Comparison of ENCODE assay signal across 8 cellular contexts in genomic region chr17:56977673-56978395, GRCh38. TPM values are rescaled to one million over a fixed set of nuclear protein-coding genes. Genes with fewer than 3 reads are reported as not detected.
A peak's percentile ranks its signal among the peaks of the same experiment; 100 is the strongest.
DNase-seq lines count a peak whose midpoint lies in the region; ATAC-seq, FAIRE-seq and TF ChIP-seq lines count a peak whose summit lies in the region.

A gene with protein sequence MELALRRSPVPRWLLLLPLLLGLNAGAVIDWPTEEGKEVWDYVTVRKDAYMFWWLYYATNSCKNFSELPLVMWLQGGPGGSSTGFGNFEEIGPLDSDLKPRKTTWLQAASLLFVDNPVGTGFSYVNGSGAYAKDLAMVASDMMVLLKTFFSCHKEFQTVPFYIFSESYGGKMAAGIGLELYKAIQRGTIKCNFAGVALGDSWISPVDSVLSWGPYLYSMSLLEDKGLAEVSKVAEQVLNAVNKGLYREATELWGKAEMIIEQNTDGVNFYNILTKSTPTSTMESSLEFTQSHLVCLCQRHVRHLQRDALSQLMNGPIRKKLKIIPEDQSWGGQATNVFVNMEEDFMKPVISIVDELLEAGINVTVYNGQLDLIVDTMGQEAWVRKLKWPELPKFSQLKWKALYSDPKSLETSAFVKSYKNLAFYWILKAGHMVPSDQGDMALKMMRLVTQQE (plus strand): TSS chr17:56978131. CDS start chr17:56978160, 29 bp downstream.

- peaks cover 0 to 5% of the 10 kb centered on the region in 2 donors for H3K36me3 ChIP-seq in kidney (ENCODE audit: control insufficient read depth in 1 of 2, insufficient read depth in 2 of 2, low read length in 2 of 2)

- H3K4me1 Mint-ChIP-seq in central memory CD8-positive, alpha-beta T cell, result peaks cover 15% of the 10 kb centered on the region

- peak within 1 kb of the TSS; percentile 58 to 74 for H3K9ac ChIP-seq in kidney (ENCODE audit: low read length in 2 of 2)

- H3K4me1 ChIP-seq in kidney (ENCODE audit: control insufficient read depth in 1 of 2, insufficient read depth in 1 of 2, low read depth in 1 of 2, low read length in 2 of 2), result peaks cover 12% of the 10 kb centered on the region in 2 donors

- peak within 1 kb of the TSS; percentile 90 for H3K4me3 Mint-ChIP-seq in central memory CD8-positive, alpha-beta T cell

- FAIRE-seq in kidney (lab: Jason Lieb, UNC), result no peak

- peaks cover 16% of the 10 kb centered on the region for H3K36me3 Mint-ChIP-seq in central memory CD8-positive, alpha-beta T cell (ENCODE audit: insufficient read depth)

- DNase-seq in 8988T (peak; percentile 76), NCI-H2227 (lab: John Stamatoyannopoulos, UW; ENCODE audit: unreplicated experiment) (peak; percentile 87), kidney (peak; percentile 94)
- peak; percentile 57 for DNase-seq in activated CD4-positive, CD25-positive, alpha-beta regulatory T cell treated with anti-CD3 and anti-CD28 coated beads, Interleukin-2, amount 50 U/mL, for 16 hours (ENCODE audit: low read depth, low spot score)
- peak; percentile 50 to 66 for DNase-seq in central memory CD8-positive, alpha-beta T cell (ENCODE audit: low spot score in 2 of 2)
- DNase-seq in stimulated activated CD4-positive, alpha-beta T cell treated with anti-CD3 and anti-CD28 coated beads, Interleukin-15, amount 100 ng/mL, for 1 hour (ENCODE audit: low read depth in 1 of 2, low spot score in 1 of 2), result peak; percentile 70

- TF ChIP-seq CTCF in kidney (IDR thresholded peaks at IDR 0.05; ENCODE audit: borderline replicate concordance, extremely low read depth, insufficient read depth), result no peak

- no peaks in the 10 kb centered on the region for H3K9me3 ChIP-seq in kidney (ENCODE audit: control insufficient read depth in 1 of 2, low read length in 2 of 2)

- H3K27ac ChIP-seq in kidney (ENCODE audit: low read depth in 2 of 2, low read length in 2 of 2), result peak within 1 kb of the TSS; percentile 20 to 32

- peak; percentile 83 for TF ChIP-seq POLR2A in GM18526 (IDR thresholded peaks at IDR 0.05; ENCODE audit: extremely low read depth, insufficient read length)

- H3K9me3 Mint-ChIP-seq in central memory CD8-positive, alpha-beta T cell, result no peaks in the 10 kb centered on the region

- intact Hi-C loops in kidney (cut with DNase I), result no loop called here

- ATAC-seq in HG03097 (IDR thresholded peaks at IDR 0.05; ENCODE audit: low FRiP score, unreplicated experiment), result peak; percentile 77
- ATAC-seq in central memory CD8-positive, alpha-beta T cell (replicated peaks; ENCODE audit: extremely low read depth, poor library complexity, severe bottlenecking), result peak; percentile 93

- peak within 1 kb of the TSS; percentile 85 for H3K27ac Mint-ChIP-seq in central memory CD8-positive, alpha-beta T cell (ENCODE audit: low read depth)

- peak within 1 kb of the TSS; percentile 84 to 86 for H3K4me3 ChIP-seq in kidney (ENCODE audit: low read length in 2 of 2)

- H3K27me3 Mint-ChIP-seq in central memory CD8-positive, alpha-beta T cell, result no peaks in the 10 kb centered on the region

RNA-seq across cellular contexts. Expression of the gene that starts here (rescaled TPM):
- total RNA-seq in kidney, result 64.0 TPM
- polyA plus RNA-seq in kidney (ENCODE audit: insufficient read depth, low read depth, low replicate concordance), result 130 TPM

Comparison
In these comparisons a context has a peak if more than half of its experiments do, and no peak if none do; other contexts are left out.
1. Peak in every context shown above with its lines: DNase-seq, ATAC-seq, H3K4me3 ChIP-seq and H3K27ac ChIP-seq.